Comparison of ENCODE assay signal across 37 cellular contexts in genomic region chr2:43791035-43791434, GRCh38. TPM values are rescaled to one million over a fixed set of nuclear protein-coding genes. Genes with fewer than 3 reads are reported as not detected.
A peak's percentile ranks its signal among the peaks of the same experiment; 100 is the strongest.
DNase-seq lines count a peak whose midpoint lies in the region; ATAC-seq, FAIRE-seq and TF ChIP-seq lines count a peak whose summit lies in the region.
"Had no signal": no experiment of that assay in that cellular context is flagged by ENCODE, and none has a peak within 500 bp of the region (broad histone marks: within the 10 kb centered on the region; RNA-seq: fewer than 3 reads in every experiment).

No MANE protein-coding gene starts in this region.

- no peak for ATAC-seq in stimulated activated naive CD8-positive, alpha-beta T cell treated with anti-CD3 and anti-CD28 coated beads, Interleukin-15, Interleukin-2, amounts not matched to agents 100 U/mL and 50 U/mL, for 24 hours
- ATAC-seq in left lobe of liver (peak; percentile 31), HG03432 (IDR thresholded peaks at IDR 0.05; ENCODE audit: unreplicated experiment) (no peak)
- ATAC-seq: activated CD8-positive, alpha-beta T cell treated with anti-CD3 and anti-CD28 coated beads for 36 hours; activated T-helper 17 cell treated with anti-CD3 and anti-CD28 coated beads, Interleukin-2, amount 50 U/mL, for 72 hours; heart right ventricle; Panc1 had no signal

- H3K4me3 Mint-ChIP-seq in stimulated activated naive CD8-positive, alpha-beta T cell treated with anti-CD3 and anti-CD28 coated beads, Interleukin-15, Interleukin-2, amounts not matched to agents 100 ng/mL and 50 ng/mL, for 24 hours, result no peak overlapping the region
- H3K4me3 Mint-ChIP-seq: activated CD8-positive, alpha-beta T cell treated with anti-CD3 and anti-CD28 coated beads for 36 hours; activated naive CD4-positive, alpha-beta T cell treated with anti-CD3 and anti-CD28 coated beads, Interleukin-2, amount 50 U/mL, for 24 hours; activated T-helper 17 cell treated with anti-CD3 and anti-CD28 coated beads, Interleukin-2, amount 50 U/mL, for 72 hours; CD4-positive, CD25-positive, alpha-beta regulatory T cell; memory B cell; neural progenitor cell had no signal

- H3K27me3 Mint-ChIP-seq in stimulated activated naive CD8-positive, alpha-beta T cell treated with anti-CD3 and anti-CD28 coated beads, Interleukin-15, Interleukin-2, amounts not matched to agents 100 ng/mL and 50 ng/mL, for 24 hours, result no peaks in the 10 kb centered on the region
- H3K27me3 Mint-ChIP-seq: activated CD8-positive, alpha-beta T cell treated with anti-CD3 and anti-CD28 coated beads for 36 hours; activated naive CD4-positive, alpha-beta T cell treated with anti-CD3 and anti-CD28 coated beads, Interleukin-2, amount 50 U/mL, for 24 hours; activated T-helper 17 cell treated with anti-CD3 and anti-CD28 coated beads, Interleukin-2, amount 50 U/mL, for 72 hours; memory B cell had no signal

- H3K4me1 ChIP-seq in small intestine (ENCODE audit: control insufficient read depth in 2 of 2, insufficient read depth in 1 of 2, low read depth in 1 of 2, low read length in 1 of 2), result no peaks in the 10 kb centered on the region
- H3K4me1 ChIP-seq: heart right ventricle, neural progenitor cell, right atrium auricular region had no signal

- H3K9me3 ChIP-seq in small intestine (ENCODE audit: control insufficient read depth, low read depth), result no peaks in the 10 kb centered on the region
- H3K9me3 ChIP-seq: ascending aorta, heart right ventricle, right atrium auricular region, upper lobe of left lung had no signal

- WGBS in small intestine, 3 donors, result 76 to 89% (median 87%) methylated on average over 2 of the region's 2 CpGs

- POLR2A ChIA-PET in RWPE1 (lab: Yijun Ruan, JAX; ENCODE audit: low non-redundant PET), result no interaction called here

- H3K4me3 ChIP-seq in small intestine (ENCODE audit: low read depth in 1 of 2, low read length in 2 of 2), result no peak overlapping the region
- H3K4me3 ChIP-seq: ascending aorta, cardiac muscle cell, coronary artery, heart right ventricle, neural progenitor cell, right atrium auricular region, upper lobe of left lung had no signal

- H3K27ac Mint-ChIP-seq in stimulated activated naive CD8-positive, alpha-beta T cell treated with anti-CD3 and anti-CD28 coated beads, Interleukin-15, Interleukin-2, amounts not matched to agents 100 ng/mL and 50 ng/mL, for 24 hours, result peak overlapping the region; percentile 37
- H3K27ac Mint-ChIP-seq: activated CD8-positive, alpha-beta T cell treated with anti-CD3 and anti-CD28 coated beads for 36 hours; activated naive CD4-positive, alpha-beta T cell treated with anti-CD3 and anti-CD28 coated beads, Interleukin-2, amount 50 U/mL, for 24 hours; activated T-helper 17 cell treated with anti-CD3 and anti-CD28 coated beads, Interleukin-2, amount 50 U/mL, for 72 hours; CD4-positive, CD25-positive, alpha-beta regulatory T cell; memory B cell; neural progenitor cell had no signal

- DNase-seq in stimulated activated naive CD8-positive, alpha-beta T cell treated with anti-CD3 and anti-CD28 coated beads, Interleukin-15, Interleukin-2, amounts not matched to agents 100 U/mL and 50 U/mL, for 24 hours, result no peak
- DNase-seq in left lobe of liver (ENCODE audit: low spot score) (no peak), small intestine (peak; percentile 46), RWPE1 (ENCODE audit: low spot score) (no peak), NAMALWA (ENCODE audit: low spot score) (no peak)
- DNase-seq: activated CD4-positive, CD25-positive, alpha-beta regulatory T cell treated with anti-CD3 and anti-CD28 coated beads, Interleukin-2, amount 50 U/mL, for 72 hours; activated CD8-positive, alpha-beta memory T cell treated with anti-CD3 and anti-CD28 coated beads, Interleukin-2, amount 50 U/mL, for 48 hours; activated CD8-positive, alpha-beta T cell treated with anti-CD3 and anti-CD28 coated beads for 36 hours; AML-193; Calu3; CD4-positive, CD25-positive, alpha-beta regulatory T cell; DMS79; effector CD8-positive, alpha-beta T cell; GDM1; H7; heart right ventricle; NCI-H146; NCI-H226; NCI-H526 treated with DMSO at 0.1 percent for 48 hours; SHP77 treated with DMSO at 0.1 percent for 48 hours; stimulated activated CD4-positive, alpha-beta T cell treated with anti-CD3 and anti-CD28 coated beads, Interleukin-2, amount 100 ng/mL, for 48 hours; upper lobe of left lung had no signal

- peaks cover 47% of the 10 kb centered on the region for H3K4me1 Mint-ChIP-seq in stimulated activated naive CD8-positive, alpha-beta T cell treated with anti-CD3 and anti-CD28 coated beads, Interleukin-15, Interleukin-2, amounts not matched to agents 100 ng/mL and 50 ng/mL, for 24 hours (ENCODE audit: low read depth)
- H3K4me1 Mint-ChIP-seq: activated T-helper 17 cell treated with anti-CD3 and anti-CD28 coated beads, Interleukin-2, amount 50 U/mL, for 72 hours; CD4-positive, CD25-positive, alpha-beta regulatory T cell; memory B cell; neural progenitor cell had no signal

- H3K27ac ChIP-seq in small intestine (ENCODE audit: low read depth in 1 of 2, low read length in 1 of 2), result no peak overlapping the region
- no peak overlapping the region for H3K27ac ChIP-seq in RWPE1
- H3K27ac ChIP-seq: cardiac muscle cell, epithelial cell of prostate, neural progenitor cell had no signal

- no peaks in the 10 kb centered on the region for H3K27me3 ChIP-seq in small intestine (ENCODE audit: control insufficient read depth in 2 of 2, insufficient read depth in 2 of 2, low read length in 2 of 2)
- H3K27me3 ChIP-seq: ascending aorta, cardiac muscle cell, heart right ventricle, neural progenitor cell, right atrium auricular region, upper lobe of left lung had no signal

- CTCF ChIA-PET in RWPE1 (lab: Yijun Ruan, JAX), result interaction anchor here (0.7 kb wide), 2 partner anchors 26 to 908 kb away, joined by 3 to 4 read pairs; no protein-coding TSS in a partner anchor

- FAIRE-seq in small intestine (lab: Jason Lieb, UNC), result no peak

- TF ChIP-seq CTCF in RWPE1 (conservative IDR thresholded peaks at IDR 0.05; ENCODE audit: low read depth), result no peak

- peaks cover 36% of the 10 kb centered on the region for H3K36me3 Mint-ChIP-seq in stimulated activated naive CD8-positive, alpha-beta T cell treated with anti-CD3 and anti-CD28 coated beads, Interleukin-15, Interleukin-2, amounts not matched to agents 100 ng/mL and 50 ng/mL, for 24 hours (ENCODE audit: low read depth)

- no peaks in the 10 kb centered on the region for H3K9me3 Mint-ChIP-seq in stimulated activated naive CD8-positive, alpha-beta T cell treated with anti-CD3 and anti-CD28 coated beads, Interleukin-15, Interleukin-2, amounts not matched to agents 100 ng/mL and 50 ng/mL, for 24 hours
- H3K9me3 Mint-ChIP-seq: activated CD8-positive, alpha-beta T cell treated with anti-CD3 and anti-CD28 coated beads for 36 hours; activated naive CD4-positive, alpha-beta T cell treated with anti-CD3 and anti-CD28 coated beads, Interleukin-2, amount 50 U/mL, for 24 hours; activated T-helper 17 cell treated with anti-CD3 and anti-CD28 coated beads, Interleukin-2, amount 50 U/mL, for 72 hours; memory B cell; neural progenitor cell had no signal

- H3K36me3 ChIP-seq in small intestine (ENCODE audit: control insufficient read depth in 2 of 2, insufficient read depth in 2 of 2, low read length in 2 of 2), result no peaks in the 10 kb centered on the region
- H3K36me3 ChIP-seq: neural progenitor cell had no signal

RNA-seq across cellular contexts. Expression of gene DYNC2LI1, which starts 17.2 kb away (rescaled TPM):
- 5.1 TPM for total RNA-seq in left lobe of liver
- 10 to 100 TPM; 21.8 to 68.6 (median 58.6) TPM for polyA plus RNA-seq in small intestine

RNA-seq across cellular contexts. Expression of gene ABCG5, which starts 47.6 kb away (rescaled TPM):
- 57.0 TPM for total RNA-seq in left lobe of liver
- 100 to 1,000 TPM in 2 of 3 donors, 10 to 100 TPM in 1; 17.8 to 242 (median 233) TPM for polyA plus RNA-seq in small intestine
- total RNA-seq: A673; activated CD8-positive, alpha-beta T cell treated with anti-CD3 and anti-CD28 coated beads for 36 hours; activated T-helper 17 cell treated with anti-CD3 and anti-CD28 coated beads, Interleukin-2, amount 50 U/mL, for 72 hours; cardiac muscle cell; CD4-positive, CD25-positive, alpha-beta regulatory T cell; H7; LHCN-M2; right atrium auricular region; T-helper 2 cell treated with Interferon-gamma antibody and Interleukin-4, amounts not matched to agents 100 ng/mL and 5 ng/mL, for 36 hours had no signal
- polyA plus RNA-seq: cardiac muscle cell; CD4-positive, CD25-positive, alpha-beta regulatory T cell; heart right ventricle had no signal

RNA-seq across cellular contexts. Expression of gene ABCG8, which starts 47.7 kb away (rescaled TPM):
- 121 TPM for total RNA-seq in left lobe of liver
- 10 to 100 TPM; 13.8 to 38.9 (median 35.6) TPM for polyA plus RNA-seq in small intestine
- total RNA-seq: A673; activated CD8-positive, alpha-beta T cell treated with anti-CD3 and anti-CD28 coated beads for 36 hours; activated T-helper 17 cell treated with anti-CD3 and anti-CD28 coated beads, Interleukin-2, amount 50 U/mL, for 72 hours; ascending aorta; cardiac muscle cell; CD4-positive, CD25-positive, alpha-beta regulatory T cell; H7; LHCN-M2; right atrium auricular region; T-helper 2 cell treated with Interferon-gamma antibody and Interleukin-4, amounts not matched to agents 100 ng/mL and 5 ng/mL, for 36 hours had no signal
